Comparison of ENCODE assay signal across 18 cellular contexts in the genomic region with DNA sequence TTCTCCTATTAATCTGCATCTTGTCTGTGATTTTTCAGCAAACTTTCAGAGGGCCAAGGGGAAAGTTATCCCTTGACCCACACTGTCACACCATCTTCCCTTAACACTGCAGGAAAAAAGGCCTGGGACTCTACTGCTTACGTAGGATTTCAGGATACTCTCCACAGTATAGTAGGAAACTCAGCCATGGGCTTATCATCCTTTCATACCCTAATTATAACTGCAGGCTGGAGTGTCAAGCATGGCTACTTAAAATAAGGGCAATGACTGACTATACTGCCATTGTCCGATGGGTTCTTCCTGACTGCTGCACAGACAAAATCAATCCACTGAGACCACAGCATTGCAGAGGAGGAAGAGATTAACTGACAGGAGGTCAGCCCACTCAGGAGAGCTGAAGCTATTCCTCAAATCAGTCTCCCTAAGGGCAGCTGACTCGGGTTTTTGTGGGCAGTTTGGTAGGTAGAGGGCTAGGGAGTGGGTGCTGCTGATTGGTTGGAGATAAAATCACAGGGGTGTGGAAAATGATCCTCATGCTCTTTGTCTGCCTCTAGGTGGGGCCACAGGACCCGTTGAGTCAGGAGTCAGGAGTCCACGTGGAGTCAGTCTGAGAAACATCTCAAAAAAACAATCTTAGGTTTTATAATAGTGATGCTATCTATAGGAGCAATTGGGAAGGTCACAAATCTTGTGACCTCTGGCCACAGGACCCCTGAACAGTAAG.
DNase-seq lines count a peak whose midpoint lies in the region; ATAC-seq, FAIRE-seq and TF ChIP-seq lines count a peak whose summit lies in the region.
"Had no signal": no experiment of that assay in that cellular context is flagged by ENCODE, and none has a peak within 500 bp of the region (broad histone marks: within the 10 kb centered on the region; RNA-seq: fewer than 3 reads in every experiment).

No MANE protein-coding gene starts in this region.

- in situ Hi-C loops in GM12878 (cut with MboI): no loop called here

- no peak overlapping the region for H3K4me2 ChIP-seq in Karpas-422 (ENCODE audit: low read depth, low read length, poor library complexity, severe bottlenecking)
- H3K4me2 ChIP-seq in GM12878 (ENCODE audit: control insufficient read depth, insufficient read depth): no peak overlapping the region

- no peak for TF ChIP-seq EP300 in GM12878 (IDR thresholded peaks at IDR 0.05; ENCODE audit: borderline replicate concordance in 1 of 2, control insufficient read depth in 1 of 2, low read depth in 2 of 2, low read length in 2 of 2)

- H2AFZ ChIP-seq in Karpas-422 (ENCODE audit: low read length) (no peak overlapping the region), GM12878 (ENCODE audit: control insufficient read depth, low read depth, low read length) (no peak overlapping the region)

- no peak overlapping the region for H3K9ac ChIP-seq in Karpas-422 (ENCODE audit: low read length)
- H3K9ac ChIP-seq in GM12878 (ENCODE audit: control insufficient read depth, insufficient read depth, low read length): no peak overlapping the region

- POLR2A ChIA-PET in GM12878 (lab: Charles Lee): no interaction called here

- peaks cover 9% of the 10 kb centered on the region for H3K4me1 ChIP-seq in Karpas-422 (ENCODE audit: low read length)
- no peaks in the 10 kb centered on the region for H3K4me1 ChIP-seq in GM12878 (ENCODE audit: control insufficient read depth, insufficient read depth, low read length)
- H3K4me1 ChIP-seq: upper lobe of left lung had no signal

- WGBS in GM12878 (ENCODE audit: insufficient coverage, insufficient replicate concordance, low lambda C conversion rate, missing lambda C conversion rate): 24% methylated on average over 5 of the region's 5 CpGs

- TF ChIP-seq CTCF in GM12872 (IDR thresholded peaks at IDR 0.05; ENCODE audit: insufficient read depth, low read depth, low read length) (0 out of 3 replicates have a peak, but pooled peaks have one; percentile 14), GM12878 (IDR thresholded peaks at IDR 0.05 in 2 of 3, conservative IDR thresholded peaks at IDR 0.05 in 1 of 3; ENCODE audit: control insufficient read depth in 2 of 3, extremely low read depth in 1 of 3, insufficient read depth in 1 of 3, low read depth in 3 of 3, low read length in 3 of 3) (peak in 2 of 3 experiments; percentile 12 to 19; a peak in 2 of 6 replicates)

- H3K9me2 ChIP-seq in Karpas-422 (replicated peaks; ENCODE audit: insufficient read depth, low read length): no peaks in the 10 kb centered on the region

- H3K27ac ChIP-seq in Karpas-422 (ENCODE audit: low read length): no peak overlapping the region
- no peak overlapping the region for H3K27ac ChIP-seq in GM12878 (ENCODE audit: control insufficient read depth, insufficient read depth)
- H3K27ac ChIP-seq: upper lobe of left lung had no signal

- no peaks in the 10 kb centered on the region for H3K79me2 ChIP-seq in Karpas-422 (ENCODE audit: low read length)
- H3K79me2 ChIP-seq in GM12878 (ENCODE audit: control insufficient read depth, insufficient read depth, low read length): no peaks in the 10 kb centered on the region

- TF ChIP-seq RAD21 in GM12878 (IDR thresholded peaks at IDR 0.05; ENCODE audit: insufficient read depth, low read depth, low read length): peak; percentile 26; the same call in 1 of the 2 replicates

- H3K4me3 ChIP-seq in Karpas-422 (ENCODE audit: low read length) (no peak overlapping the region), GM12878 (no peak overlapping the region)
- H3K4me3 ChIP-seq: upper lobe of left lung had no signal

- RAD21 ChIA-PET in GM12878 (lab: Charles Lee; ENCODE audit: unreplicated experiment): no interaction called here

- H3K36me3 ChIP-seq in Karpas-422 (ENCODE audit: insufficient read depth, low read length): no peaks in the 10 kb centered on the region
- no peaks in the 10 kb centered on the region for H3K36me3 ChIP-seq in GM12878 (ENCODE audit: control insufficient read depth in 2 of 2, insufficient read depth in 2 of 2, low read length in 1 of 2)
- H3K36me3 ChIP-seq: upper lobe of left lung had no signal

- no peaks in the 10 kb centered on the region for H4K20me1 ChIP-seq in Karpas-422 (ENCODE audit: insufficient read depth, low read depth, low read length)
- no peaks in the 10 kb centered on the region for H4K20me1 ChIP-seq in GM12878 (ENCODE audit: control insufficient read depth, insufficient read depth)

- intact Hi-C loops in GM12878 (cut with micrococcal nuclease; ENCODE audit: unreplicated experiment): no loop called here

- no TSS peak for BruUV-seq in GM12878 (replicated peaks; lab: Mats Ljungman, UMichigan)

- DNase-seq in DMS53 (lab: John Stamatoyannopoulos, UW) (peak; percentile 31), DMS53 treated with DMSO at 0.1 percent for 48 hours (lab: John Stamatoyannopoulos, UW; ENCODE audit: unreplicated experiment) (no peak), Karpas-422 (peak; percentile 78), GM12878 (ENCODE audit: low read depth, low spot score) (no peak), NCI-H345 treated with DMSO at 0.1 percent for 48 hours (lab: John Stamatoyannopoulos, UW; ENCODE audit: unreplicated experiment) (no peak), left lobe of liver (ENCODE audit: low spot score) (no peak)
- DNase-seq: activated CD4-positive, alpha-beta T cell treated with anti-CD3 and anti-CD28 coated beads for 4 hours; activated gamma-delta T cell treated with Interleukin-2 at 50 U/mL for 16 hours; HCEC 1CT; hippocampal formation; IMR-90; NCI-H2029; nucleus accumbens; upper lobe of left lung had no signal

- SMC1A ChIA-PET in GM12878 (lab: Charles Lee; ENCODE audit: uncharacterized antibody, unreplicated experiment): interaction anchor here (2.4 kb wide), 1 partner anchor 290 kb away, joined by 9 read pairs; no protein-coding TSS in a partner anchor

- TF ChIP-seq POLR2A in GM12878 (IDR thresholded peaks at IDR 0.05; ENCODE audit: low read depth, low read length): no peak

- H3K27me3 ChIP-seq in Karpas-422 (ENCODE audit: low read length) (no peaks in the 10 kb centered on the region), GM12878 (replicated peaks in 1 of 2; ENCODE audit: control insufficient read depth in 2 of 2, insufficient read depth in 2 of 2, low read length in 1 of 2) (no peaks in the 10 kb centered on the region)
- H3K27me3 ChIP-seq: upper lobe of left lung had no signal

- H3K9me3 ChIP-seq in Karpas-422 (ENCODE audit: low read length) (no peaks in the 10 kb centered on the region; the same call in 1 of the 2 replicates), GM12878 (replicated peaks; ENCODE audit: control insufficient read depth, insufficient read depth, low read length) (no peaks in the 10 kb centered on the region)
- H3K9me3 ChIP-seq: upper lobe of left lung had no signal

- CTCF ChIA-PET in GM12878 (lab: Yijun Ruan, JAX): no interaction called here

- FAIRE-seq in GM12878 (lab: Jason Lieb, UNC): no peak
- FAIRE-seq: A204.1, GM12891 had no signal

- ATAC-seq in GM12878 (peak; percentile 46; the same call in 2 of the 3 replicates), left lobe of liver (no peak), HG03439 (IDR thresholded peaks at IDR 0.05; ENCODE audit: unreplicated experiment) (no peak)

TF ChIP-seq in GM12878, 131 proteins besides CTCF, POLR2A, EP300 and RAD21 (continues in another document):
- TF ChIP-seq, protein P1, sequence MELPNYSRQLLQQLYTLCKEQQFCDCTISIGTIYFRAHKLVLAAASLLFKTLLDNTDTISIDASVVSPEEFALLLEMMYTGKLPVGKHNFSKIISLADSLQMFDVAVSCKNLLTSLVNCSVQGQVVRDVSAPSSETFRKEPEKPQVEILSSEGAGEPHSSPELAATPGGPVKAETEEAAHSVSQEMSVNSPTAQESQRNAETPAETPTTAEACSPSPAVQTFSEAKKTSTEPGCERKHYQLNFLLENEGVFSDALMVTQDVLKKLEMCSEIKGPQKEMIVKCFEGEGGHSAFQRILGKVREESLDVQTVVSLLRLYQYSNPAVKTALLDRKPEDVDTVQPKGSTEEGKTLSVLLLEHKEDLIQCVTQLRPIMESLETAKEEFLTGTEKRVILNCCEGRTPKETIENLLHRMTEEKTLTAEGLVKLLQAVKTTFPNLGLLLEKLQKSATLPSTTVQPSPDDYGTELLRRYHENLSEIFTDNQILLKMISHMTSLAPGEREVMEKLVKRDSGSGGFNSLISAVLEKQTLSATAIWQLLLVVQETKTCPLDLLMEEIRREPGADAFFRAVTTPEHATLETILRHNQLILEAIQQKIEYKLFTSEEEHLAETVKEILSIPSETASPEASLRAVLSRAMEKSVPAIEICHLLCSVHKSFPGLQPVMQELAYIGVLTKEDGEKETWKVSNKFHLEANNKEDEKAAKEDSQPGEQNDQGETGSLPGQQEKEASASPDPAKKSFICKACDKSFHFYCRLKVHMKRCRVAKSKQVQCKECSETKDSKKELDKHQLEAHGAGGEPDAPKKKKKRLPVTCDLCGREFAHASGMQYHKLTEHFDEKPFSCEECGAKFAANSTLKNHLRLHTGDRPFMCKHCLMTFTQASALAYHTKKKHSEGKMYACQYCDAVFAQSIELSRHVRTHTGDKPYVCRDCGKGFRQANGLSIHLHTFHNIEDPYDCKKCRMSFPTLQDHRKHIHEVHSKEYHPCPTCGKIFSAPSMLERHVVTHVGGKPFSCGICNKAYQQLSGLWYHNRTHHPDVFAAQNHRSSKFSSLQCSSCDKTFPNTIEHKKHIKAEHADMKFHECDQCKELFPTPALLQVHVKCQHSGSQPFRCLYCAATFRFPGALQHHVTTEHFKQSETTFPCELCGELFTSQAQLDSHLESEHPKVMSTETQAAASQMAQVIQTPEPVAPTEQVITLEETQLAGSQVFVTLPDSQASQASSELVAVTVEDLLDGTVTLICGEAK (IDR thresholded peaks at IDR 0.05; ENCODE audit: borderline replicate concordance): no peak
- TF ChIP-seq STAT3 (IDR thresholded peaks at IDR 0.05; ENCODE audit: low read depth, low read length) (no peak), IRF3 (IDR thresholded peaks at IDR 0.05) (no peak), ZNF207 (IDR thresholded peaks at IDR 0.05; ENCODE audit: borderline replicate concordance) (no peak), ZZZ3 (IDR thresholded peaks at IDR 0.05; ENCODE audit: control insufficient read depth, insufficient read length, low read depth) (no peak), ZNF274 (IDR thresholded peaks at IDR 0.05; ENCODE audit: insufficient read depth, insufficient read length) (no peak), ZNF24 (IDR thresholded peaks at IDR 0.05) (no peak), EED (IDR thresholded peaks at IDR 0.05; ENCODE audit: low read depth) (no peak), SIX5 (IDR thresholded peaks at IDR 0.05; ENCODE audit: low read depth, low read length, severe bottlenecking) (no peak)

Comparison
In these comparisons a context has a peak if more than half of its experiments do, and no peak if none do; other contexts are left out.
1. DNase-seq: peak in DMS53 (single experiment) and Karpas-422 (single experiment); none in DMS53 treated with DMSO at 0.1 percent for 48 hours (single experiment), GM12878 (single experiment), NCI-H345 treated with DMSO at 0.1 percent for 48 hours (single experiment) and left lobe of liver (single experiment).